8 cellular contexts compared by ENCODE assay signal in the genomic region with DNA sequence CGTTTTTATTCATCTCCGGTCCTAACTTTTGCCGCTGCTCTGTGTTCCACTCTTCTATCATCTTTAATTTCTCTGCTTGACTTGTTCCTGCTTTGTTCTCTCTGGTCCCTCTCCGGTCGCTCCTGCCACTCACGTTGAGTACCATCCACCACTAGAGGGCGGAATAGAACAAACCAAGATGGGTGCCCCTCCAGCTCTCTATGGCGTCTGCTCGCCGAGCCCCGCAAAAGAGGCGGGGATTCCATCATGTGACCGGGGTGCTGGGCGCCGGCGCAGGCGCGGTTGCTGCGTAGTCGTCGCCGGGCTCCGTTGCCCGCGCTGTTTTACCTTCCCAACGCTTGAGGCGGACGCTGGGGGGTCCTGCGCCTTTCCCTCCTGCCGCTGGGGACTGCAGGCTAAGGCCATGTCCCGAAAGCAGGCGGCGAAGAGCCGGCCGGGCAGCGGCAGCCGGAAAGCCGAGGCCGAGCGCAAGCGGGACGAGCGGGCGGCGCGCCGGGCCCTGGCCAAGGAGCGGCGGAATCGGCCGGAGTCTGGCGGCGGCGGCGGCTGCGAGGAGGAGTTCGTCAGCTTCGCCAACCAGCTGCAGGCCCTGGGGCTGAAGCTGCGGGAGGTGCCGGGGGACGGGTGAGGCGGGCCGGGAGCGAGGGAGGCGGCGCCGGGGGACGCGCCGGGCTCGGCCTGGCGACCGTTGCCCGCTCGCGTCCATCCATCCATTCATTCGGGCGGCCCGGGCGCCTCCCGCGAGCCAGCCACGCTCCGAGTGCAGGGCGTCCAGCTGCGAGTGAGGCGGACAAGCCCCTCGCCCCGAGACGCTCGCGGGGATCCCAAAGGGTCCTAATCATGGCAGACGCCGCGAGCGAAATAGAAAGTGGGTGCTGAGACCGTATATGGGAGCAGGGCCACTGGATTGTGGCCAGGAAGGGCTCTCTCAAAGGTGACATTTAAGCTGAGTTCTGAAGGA. TPM values are rescaled to one million over a fixed set of nuclear protein-coding genes. Genes with fewer than 3 reads are reported as not detected.
A peak's percentile ranks its signal among the peaks of the same experiment; 100 is the strongest.
DNase-seq lines count a peak whose midpoint lies in the region; ATAC-seq and TF ChIP-seq lines count a peak whose summit lies in the region.

A gene with protein sequence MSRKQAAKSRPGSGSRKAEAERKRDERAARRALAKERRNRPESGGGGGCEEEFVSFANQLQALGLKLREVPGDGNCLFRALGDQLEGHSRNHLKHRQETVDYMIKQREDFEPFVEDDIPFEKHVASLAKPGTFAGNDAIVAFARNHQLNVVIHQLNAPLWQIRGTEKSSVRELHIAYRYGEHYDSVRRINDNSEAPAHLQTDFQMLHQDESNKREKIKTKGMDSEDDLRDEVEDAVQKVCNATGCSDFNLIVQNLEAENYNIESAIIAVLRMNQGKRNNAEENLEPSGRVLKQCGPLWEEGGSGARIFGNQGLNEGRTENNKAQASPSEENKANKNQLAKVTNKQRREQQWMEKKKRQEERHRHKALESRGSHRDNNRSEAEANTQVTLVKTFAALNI (plus strand): TSS at position 285 of the 961 bp plus-strand sequence. CDS start 119 bp downstream, at position 404.

- 0 out of 2 replicates have a peak, but pooled peaks have one; percentile 12 for TF ChIP-seq EP300 in Ishikawa (IDR thresholded peaks at IDR 0.05; ENCODE audit: borderline replicate concordance)

- no peaks in the 10 kb centered on the region for H3K27me3 ChIP-seq in mucosa of rectum (ENCODE audit: control insufficient read depth in 2 of 2, insufficient read depth in 2 of 2, low read length in 2 of 2)

- peak; percentile 57 for TF ChIP-seq RAD21 in Ishikawa (IDR thresholded peaks at IDR 0.05; ENCODE audit: low read depth)

- H3K27ac ChIP-seq in mucosa of rectum (ENCODE audit: low read depth in 2 of 2, low read length in 2 of 2), result peak within 1 kb of the TSS; percentile 85 to 88

- ATAC-seq in GM21576 (IDR thresholded peaks at IDR 0.05; ENCODE audit: unreplicated experiment), result peak; percentile 85

- no peaks in the 10 kb centered on the region for H3K36me3 ChIP-seq in mucosa of rectum (ENCODE audit: control insufficient read depth in 2 of 2, insufficient read depth in 2 of 2, low read length in 2 of 2)

- DNase-seq in DMS53 (lab: John Stamatoyannopoulos, UW) (peak; percentile 99), OCI-M2 (lab: John Stamatoyannopoulos, UW; ENCODE audit: unreplicated experiment) (peak; percentile 75), activated T-cell treated with anti-CD3 and anti-CD28 coated beads for 48 hours (ENCODE audit: low read depth) (peak; percentile 92), epithelial cell of proximal tubule (ENCODE audit: low read depth) (peak; percentile 79)
- DNase-seq in stimulated activated CD8-positive, alpha-beta memory T cell treated with anti-CD3 and anti-CD28 coated beads, Interleukin-4, amount 100 ng/mL, for 48 hours, result peak; percentile 93

- peak within 1 kb of the TSS; percentile 98 for H3K4me3 ChIP-seq in epithelial cell of proximal tubule (ENCODE audit: low read depth, low read length)
- H3K4me3 ChIP-seq in mucosa of rectum (ENCODE audit: low read length in 2 of 2), result peak within 1 kb of the TSS; percentile 76 to 91

- peaks cover 10 to 17% of the 10 kb centered on the region in 2 donors for H3K4me1 ChIP-seq in mucosa of rectum (ENCODE audit: control insufficient read depth in 2 of 2, insufficient read depth in 2 of 2, low read length in 2 of 2)

- peak; percentile 92 for TF ChIP-seq CTCF in epithelial cell of proximal tubule (conservative IDR thresholded peaks at IDR 0.05; ENCODE audit: low read depth, low read length)

- peak within 1 kb of the TSS; percentile 72 to 88 for H3K9ac ChIP-seq in mucosa of rectum (ENCODE audit: low read depth in 1 of 2, low read length in 2 of 2)

- H3K9me3 ChIP-seq in mucosa of rectum (ENCODE audit: control insufficient read depth in 2 of 2, low read length in 2 of 2), result no peaks in the 10 kb centered on the region

TF ChIP-seq in Ishikawa, 13 proteins besides CTCF, POLR2A, EP300 and RAD21:
- TF ChIP-seq ZBTB7A (IDR thresholded peaks at IDR 0.05; ENCODE audit: low read depth), result 0 out of 2 replicates have a peak, but pooled peaks have one; percentile 54
- TF ChIP-seq, protein P1, sequence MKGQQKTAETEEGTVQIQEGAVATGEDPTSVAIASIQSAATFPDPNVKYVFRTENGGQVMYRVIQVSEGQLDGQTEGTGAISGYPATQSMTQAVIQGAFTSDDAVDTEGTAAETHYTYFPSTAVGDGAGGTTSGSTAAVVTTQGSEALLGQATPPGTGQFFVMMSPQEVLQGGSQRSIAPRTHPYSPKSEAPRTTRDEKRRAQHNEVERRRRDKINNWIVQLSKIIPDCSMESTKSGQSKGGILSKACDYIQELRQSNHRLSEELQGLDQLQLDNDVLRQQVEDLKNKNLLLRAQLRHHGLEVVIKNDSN (IDR thresholded peaks at IDR 0.05), result peak; percentile 98
- no peak for TF ChIP-seq EGR1 (IDR thresholded peaks at IDR 0.05)
- no peak for TF ChIP-seq FOXM1 (IDR thresholded peaks at IDR 0.05; ENCODE audit: borderline replicate concordance, low read depth)
- TF ChIP-seq CREB1 (IDR thresholded peaks at IDR 0.05; ENCODE audit: low read depth), result 0 out of 2 replicates have a peak, but pooled peaks have one; percentile 21
- no peak for TF ChIP-seq CEBPB (IDR thresholded peaks at IDR 0.05)
- peak; percentile 90 for TF ChIP-seq YY1 (IDR thresholded peaks at IDR 0.05; ENCODE audit: low read depth)
- TF ChIP-seq TCF12 (IDR thresholded peaks at IDR 0.05; ENCODE audit: low read depth), result no peak; the same call in 1 of the 2 replicates
- TF ChIP-seq TAF1 (IDR thresholded peaks at IDR 0.05; ENCODE audit: low read depth), result peak; percentile 72
- TF ChIP-seq, protein P2, sequence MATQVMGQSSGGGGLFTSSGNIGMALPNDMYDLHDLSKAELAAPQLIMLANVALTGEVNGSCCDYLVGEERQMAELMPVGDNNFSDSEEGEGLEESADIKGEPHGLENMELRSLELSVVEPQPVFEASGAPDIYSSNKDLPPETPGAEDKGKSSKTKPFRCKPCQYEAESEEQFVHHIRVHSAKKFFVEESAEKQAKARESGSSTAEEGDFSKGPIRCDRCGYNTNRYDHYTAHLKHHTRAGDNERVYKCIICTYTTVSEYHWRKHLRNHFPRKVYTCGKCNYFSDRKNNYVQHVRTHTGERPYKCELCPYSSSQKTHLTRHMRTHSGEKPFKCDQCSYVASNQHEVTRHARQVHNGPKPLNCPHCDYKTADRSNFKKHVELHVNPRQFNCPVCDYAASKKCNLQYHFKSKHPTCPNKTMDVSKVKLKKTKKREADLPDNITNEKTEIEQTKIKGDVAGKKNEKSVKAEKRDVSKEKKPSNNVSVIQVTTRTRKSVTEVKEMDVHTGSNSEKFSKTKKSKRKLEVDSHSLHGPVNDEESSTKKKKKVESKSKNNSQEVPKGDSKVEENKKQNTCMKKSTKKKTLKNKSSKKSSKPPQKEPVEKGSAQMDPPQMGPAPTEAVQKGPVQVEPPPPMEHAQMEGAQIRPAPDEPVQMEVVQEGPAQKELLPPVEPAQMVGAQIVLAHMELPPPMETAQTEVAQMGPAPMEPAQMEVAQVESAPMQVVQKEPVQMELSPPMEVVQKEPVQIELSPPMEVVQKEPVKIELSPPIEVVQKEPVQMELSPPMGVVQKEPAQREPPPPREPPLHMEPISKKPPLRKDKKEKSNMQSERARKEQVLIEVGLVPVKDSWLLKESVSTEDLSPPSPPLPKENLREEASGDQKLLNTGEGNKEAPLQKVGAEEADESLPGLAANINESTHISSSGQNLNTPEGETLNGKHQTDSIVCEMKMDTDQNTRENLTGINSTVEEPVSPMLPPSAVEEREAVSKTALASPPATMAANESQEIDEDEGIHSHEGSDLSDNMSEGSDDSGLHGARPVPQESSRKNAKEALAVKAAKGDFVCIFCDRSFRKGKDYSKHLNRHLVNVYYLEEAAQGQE (IDR thresholded peaks at IDR 0.05; ENCODE audit: low read depth), result no peak
- TF ChIP-seq, protein P3, sequence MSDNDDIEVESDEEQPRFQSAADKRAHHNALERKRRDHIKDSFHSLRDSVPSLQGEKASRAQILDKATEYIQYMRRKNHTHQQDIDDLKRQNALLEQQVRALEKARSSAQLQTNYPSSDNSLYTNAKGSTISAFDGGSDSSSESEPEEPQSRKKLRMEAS (IDR thresholded peaks at IDR 0.05), result peak; percentile 85
- no peak for TF ChIP-seq TEAD4 (IDR thresholded peaks at IDR 0.05)
- TF ChIP-seq NFIC (IDR thresholded peaks at IDR 0.05), result 0 out of 2 replicates have a peak, but pooled peaks have one; percentile 15

RNA-seq across cellular contexts. Expression of the gene that starts here (rescaled TPM):
- total RNA-seq in epithelial cell of proximal tubule, result 2.6 and 3.5 TPM in 2 replicates

Comparison
In these comparisons a context has a peak if more than half of its experiments do, and no peak if none do; other contexts are left out.
1. Peak in every context shown above with its lines: DNase-seq, ATAC-seq, H3K4me3 ChIP-seq and H3K27ac ChIP-seq.